Comparison of ENCODE assay signal across 25 cellular contexts in genomic region chr13:84702174-84702573, GRCh38.
DNase-seq lines count a peak whose midpoint lies in the region; ATAC-seq and TF ChIP-seq lines count a peak whose summit lies in the region.
"Had no signal": no experiment of that assay in that cellular context is flagged by ENCODE, and none has a peak within 500 bp of the region (broad histone marks: within the 10 kb centered on the region; RNA-seq: fewer than 3 reads in every experiment).

No MANE protein-coding gene starts in this region.

- intact Hi-C loops in Right ventricle myocardium superior (cut with DNase I): no loop called here

- ATAC-seq in Right ventricle myocardium superior (ENCODE audit: poor library complexity): no peak
- ATAC-seq: A549; CD8-positive, alpha-beta T cell had no signal

- H3K27ac Mint-ChIP-seq in HFFc6: peak overlapping the region; percentile 2; the same call in 1 of the 2 replicates
- H3K27ac Mint-ChIP-seq: B cell; CD14-positive monocyte; CD4-positive, alpha-beta memory T cell; CD4-positive, alpha-beta T cell; CD4-positive, CD25-positive, alpha-beta regulatory T cell; CD8-positive, alpha-beta memory T cell; CD8-positive, alpha-beta T cell had no signal

- no peaks in the 10 kb centered on the region for H3K27me3 Mint-ChIP-seq in HFFc6 (ENCODE audit: insufficient read depth)
- H3K27me3 Mint-ChIP-seq: B cell; CD4-positive, alpha-beta memory T cell; CD4-positive, alpha-beta T cell; CD4-positive, CD25-positive, alpha-beta regulatory T cell; CD8-positive, alpha-beta memory T cell had no signal

- H3K4me3 Mint-ChIP-seq in HFFc6: no peak overlapping the region; the same call in 1 of the 2 replicates
- H3K4me3 Mint-ChIP-seq: B cell; CD14-positive monocyte; CD4-positive, alpha-beta memory T cell; CD4-positive, alpha-beta T cell; CD4-positive, CD25-positive, alpha-beta regulatory T cell; CD8-positive, alpha-beta memory T cell; CD8-positive, alpha-beta T cell had no signal

- H3K9me3 Mint-ChIP-seq in HFFc6: no peaks in the 10 kb centered on the region; the same call in 1 of the 2 replicates
- H3K9me3 Mint-ChIP-seq: CD8-positive, alpha-beta T cell had no signal

- peaks cover 42% of the 10 kb centered on the region for H3K4me1 Mint-ChIP-seq in HFFc6 (ENCODE audit: low read depth)
- H3K4me1 Mint-ChIP-seq: B cell; CD14-positive monocyte; CD4-positive, alpha-beta memory T cell; CD4-positive, CD25-positive, alpha-beta regulatory T cell; CD8-positive, alpha-beta memory T cell had no signal

- H3K36me3 Mint-ChIP-seq in HFFc6 (ENCODE audit: low read depth): peaks cover 15% of the 10 kb centered on the region; the same call in 1 of the 2 replicates
- H3K36me3 Mint-ChIP-seq: CD14-positive monocyte; CD4-positive, alpha-beta memory T cell; CD4-positive, CD25-positive, alpha-beta regulatory T cell; CD8-positive, alpha-beta memory T cell; CD8-positive, alpha-beta T cell had no signal

- no peak for DNase-seq in HFFc6
- DNase-seq in Right ventricle myocardium superior: no peak
- DNase-seq: 8988T; ACHN; AML-193; BE2C; C1 segment of cervical spinal cord; Caco-2; Calu3; CD4-positive, alpha-beta memory T cell; CD4-positive, alpha-beta T cell; CD4-positive, CD25-positive, alpha-beta regulatory T cell; CD8-positive, alpha-beta memory T cell; CD8-positive, alpha-beta T cell; COR-L47; DMS 273 treated with DMSO at 0.1 percent for 48 hours; DMS153; DMS53; DMS79; DMS79 treated with DMSO at 0.1 percent for 48 hours; DND-41; EL had no signal

- no peak for TF ChIP-seq CTCF in HFFc6 (IDR thresholded peaks at IDR 0.05)
